20 cellular contexts compared by ENCODE assay signal in the genomic region with DNA sequence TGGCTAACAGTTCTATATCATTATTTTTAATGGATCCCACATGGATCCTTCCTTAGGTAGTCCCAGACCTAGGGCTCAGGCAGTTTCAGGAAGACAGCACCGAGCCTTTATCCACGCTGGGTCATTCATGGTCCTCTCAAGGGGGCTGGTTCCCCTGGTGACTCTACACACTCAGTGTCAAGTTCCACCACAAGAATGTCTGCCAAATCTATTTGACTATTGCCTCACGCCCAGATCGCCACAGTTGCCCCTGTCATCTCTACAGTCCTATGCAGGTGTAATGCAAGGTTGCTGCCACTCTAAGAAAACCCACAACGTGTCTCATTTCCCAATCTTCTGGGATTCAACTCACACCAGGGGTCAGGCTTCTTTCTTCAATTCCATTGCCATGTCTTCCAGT. TPM values are rescaled to one million over a fixed set of nuclear protein-coding genes. Genes with fewer than 3 reads are reported as not detected.
"Had no signal": no experiment of that assay in that cellular context is flagged by ENCODE, and none has a peak within 500 bp of the region (broad histone marks: within the 10 kb centered on the region; RNA-seq: fewer than 3 reads in every experiment).

No MANE protein-coding gene starts in this region.

- H3K27me3 ChIP-seq: dorsolateral prefrontal cortex, gastrocnemius medialis, heart left ventricle, left lung, thyroid gland had no signal

- H3K4me3 ChIP-seq: dorsolateral prefrontal cortex, gastrocnemius medialis, heart left ventricle, left lung, thyroid gland had no signal

- H3K9me3 ChIP-seq: gastrocnemius medialis, thyroid gland had no signal

- ATAC-seq: activated T-helper 17 cell treated with anti-CD3 and anti-CD28 coated beads, Interleukin-2, amount 50 U/mL, for 72 hours; heart left ventricle; left lung had no signal

- H3K27ac ChIP-seq: dorsolateral prefrontal cortex, gastrocnemius medialis, heart left ventricle, left lung, thyroid gland had no signal

- DNase-seq: activated CD4-positive, alpha-beta memory T cell treated with anti-CD3 and anti-CD28 coated beads, Interleukin-2, amount 10 ng/mL, durations not matched to agents 7 days and 5 days; activated CD4-positive, alpha-beta T cell treated with anti-CD3 and anti-CD28 coated beads for 48 hours; activated CD4-positive, CD25-positive, alpha-beta regulatory T cell; activated naive CD4-positive, alpha-beta T cell; activated naive CD8-positive, alpha-beta T cell treated with anti-CD3 and anti-CD28 coated beads for 36 hours; activated T-cell treated with anti-CD3 and anti-CD28 coated beads, Interleukin-2, amount 50 U/mL, for 1 hour; amniotic stem cell; dorsolateral prefrontal cortex; erythroblast; heart left ventricle; left lung; midbrain; nephron progenitor cell; stimulated activated CD4-positive, alpha-beta T cell treated with anti-CD3 and anti-CD28 coated beads, Interleukin-12 subunit alpha, Interleukin-12 subunit beta, amount 100 ng/mL, for 4 hours; stimulated activated CD4-positive, alpha-beta T cell treated with anti-CD3 and anti-CD28 coated beads, Interleukin-1b, Interleukin-23, amount 100 ng/mL, for 48 hours; stimulated activated CD8-positive, alpha-beta memory T cell treated with anti-CD3 and anti-CD28 coated beads, Interleukin-4, amount 100 ng/mL, for 48 hours; stimulated activated naive CD4-positive, alpha-beta T cell; thyroid gland had no signal

- H3K36me3 ChIP-seq: gastrocnemius medialis, heart left ventricle, left lung, thyroid gland had no signal

RNA-seq across cellular contexts. Expression of gene ZNF366, which starts 8.0 kb away (rescaled TPM):
- total RNA-seq: activated CD4-positive, alpha-beta memory T cell treated with anti-CD3 and anti-CD28 coated beads, Interleukin-2, amount 10 ng/mL, durations not matched to agents 7 days and 5 days; activated naive CD8-positive, alpha-beta T cell treated with anti-CD3 and anti-CD28 coated beads for 36 hours; activated T-helper 17 cell treated with anti-CD3 and anti-CD28 coated beads, Interleukin-2, amount 50 U/mL, for 72 hours had no signal
